Comparison of ENCODE assay signal across 10 cellular contexts in the genomic region with DNA sequence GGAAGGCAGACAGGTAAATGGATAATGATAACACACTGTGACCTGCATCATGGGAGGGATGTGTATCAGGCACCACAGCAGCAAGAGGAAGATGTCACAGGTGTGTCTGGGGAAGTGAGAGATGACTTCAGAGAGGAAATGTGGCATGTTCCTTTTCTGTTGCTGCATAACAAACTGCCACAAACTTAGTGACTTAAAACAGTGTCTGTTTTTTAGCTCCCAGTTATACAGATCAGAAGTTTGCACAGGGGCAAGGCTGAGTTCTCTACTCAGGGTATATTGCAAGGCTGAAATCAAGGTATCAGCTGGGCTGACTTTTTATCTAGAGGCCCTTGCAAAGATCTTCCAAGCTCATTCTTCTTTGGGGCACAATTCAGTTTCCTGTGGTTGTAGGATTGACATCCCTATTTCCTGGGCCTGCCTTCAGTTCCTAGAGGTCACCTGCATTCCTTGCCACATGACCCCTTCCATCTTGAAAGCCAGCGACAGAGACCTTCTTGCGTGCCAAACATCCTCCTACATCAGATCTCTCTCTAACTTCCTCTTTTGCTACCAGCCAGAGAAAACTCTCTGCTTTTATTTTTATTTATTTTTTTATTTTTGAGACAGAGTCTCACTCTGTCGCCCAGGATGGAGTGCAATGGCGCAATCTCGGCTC. TPM values are rescaled to one million over a fixed set of nuclear protein-coding genes. Genes with fewer than 3 reads are reported as not detected.
DNase-seq lines count a peak whose midpoint lies in the region; ATAC-seq, FAIRE-seq and TF ChIP-seq lines count a peak whose summit lies in the region.
"Had no signal": no experiment of that assay in that cellular context is flagged by ENCODE, and none has a peak within 500 bp of the region (broad histone marks: within the 10 kb centered on the region; RNA-seq: fewer than 3 reads in every experiment).

No MANE protein-coding gene starts in this region.

- H3K27me3 Mint-ChIP-seq in T-helper 17 cell: no peaks in the 10 kb centered on the region
- H3K27me3 Mint-ChIP-seq in memory B cell: no peaks in the 10 kb centered on the region

- no peak for FAIRE-seq in urothelium cell line (lab: Jason Lieb, UNC)

- no peaks in the 10 kb centered on the region for H3K36me3 Mint-ChIP-seq in T-helper 17 cell (ENCODE audit: low read depth)
- H3K36me3 Mint-ChIP-seq in memory B cell: peaks cover 10% of the 10 kb centered on the region

- peaks cover 38% of the 10 kb centered on the region for H3K4me1 Mint-ChIP-seq in T-helper 17 cell
- H3K4me1 Mint-ChIP-seq in memory B cell: peaks cover 44% of the 10 kb centered on the region

- no peaks in the 10 kb centered on the region for H3K9me3 ChIP-seq in T-helper 17 cell (ENCODE audit: control insufficient read depth, low read length, poor library complexity, severe bottlenecking)

- H3K27ac Mint-ChIP-seq in T-helper 17 cell (peak overlapping the region; percentile 97), memory B cell (peak overlapping the region; percentile 99)

- H3K9me3 Mint-ChIP-seq in memory B cell: no peaks in the 10 kb centered on the region

- ATAC-seq in HG03469 (IDR thresholded peaks at IDR 0.05; ENCODE audit: unreplicated experiment): peak; percentile 16
- ATAC-seq in T-helper 17 cell: no peak
- ATAC-seq in memory B cell (ENCODE audit: low read depth): peak; percentile 32

- peak; percentile 61 for DNase-seq in GM06990 (ENCODE audit: extremely low read depth, insufficient read length)
- no peak for DNase-seq in T-helper 17 cell
- peak; percentile 38 to 50 for DNase-seq in memory B cell (ENCODE audit: low spot score in 2 of 2)
- no peak for DNase-seq in GM19240 (ENCODE audit: insufficient read length, low spot score)
- DNase-seq in urothelium cell line (ENCODE audit: low spot score): no peak
- DNase-seq in cerebellar cortex (ENCODE audit: low spot score): no peak
- no peak for DNase-seq in foreskin fibroblast
- DNase-seq: effector CD8-positive, alpha-beta T cell; stimulated activated CD4-positive, alpha-beta T cell treated with anti-CD3 and anti-CD28 coated beads, Interleukin-4, amount 100 ng/mL, for 1 hour had no signal

- H3K4me3 Mint-ChIP-seq in T-helper 17 cell: no peak overlapping the region
- peak overlapping the region; percentile 81 for H3K4me3 Mint-ChIP-seq in memory B cell

- H3K4me3 ChIP-seq in GM06990 (replicated peaks; ENCODE audit: low read depth, low read length) (no peak overlapping the region), foreskin fibroblast (ENCODE audit: low read depth in 1 of 2, low read length in 2 of 2) (no peak overlapping the region)

- H3K36me3 ChIP-seq in GM06990 (ENCODE audit: control insufficient read depth, insufficient read depth, low read length): no peaks in the 10 kb centered on the region

- TF ChIP-seq CTCF in GM06990 (IDR thresholded peaks at IDR 0.05; ENCODE audit: insufficient read depth, low read length, poor library complexity, severe bottlenecking) (no peak), foreskin fibroblast (IDR thresholded peaks at IDR 0.05; ENCODE audit: low read depth, low read length) (no peak)

- no peaks in the 10 kb centered on the region for H3K27me3 ChIP-seq in GM06990 (replicated peaks; ENCODE audit: control insufficient read depth, insufficient read depth, low read length)

RNA-seq across cellular contexts. Expression of gene MAP3K2, which starts 2.1 kb away (rescaled TPM):
- total RNA-seq in T-helper 17 cell: 100 to 1,000 TPM in 1 of 2 donors, 10 to 100 TPM in 1; 91.0 to 100 TPM

RNA-seq across cellular contexts. Expression of gene PROC, which starts 28.3 kb away (rescaled TPM):
- not detected for total RNA-seq in T-helper 17 cell

Comparison
In these comparisons a context has a peak if more than half of its experiments do, and no peak if none do; other contexts are left out.
1. DNase-seq: peak in GM06990 (single experiment) and memory B cell (2 of 2); none in T-helper 17 cell (0 of 3), GM19240 (single experiment), urothelium cell line (single experiment), cerebellar cortex (single experiment) and foreskin fibroblast (0 of 2).